In genomic region chr4:185101354-185101890, GRCh38 we compare ENCODE assay signal across 21 cellular contexts.
"Had no signal": no experiment of that assay in that cellular context is flagged by ENCODE, and none has a peak within 500 bp of the region (broad histone marks: within the 10 kb centered on the region; RNA-seq: fewer than 3 reads in every experiment).

No MANE protein-coding gene starts in this region.

- H3K27ac ChIP-seq: cardiac muscle cell, left lung, neural progenitor cell, sigmoid colon, spleen, thoracic aorta, vagina had no signal

- H3K4me2 ChIP-seq: neural progenitor cell had no signal

- H2AFZ ChIP-seq: neural progenitor cell had no signal

- H3K9me3 ChIP-seq: left lung, sigmoid colon, spleen, thoracic aorta, vagina had no signal

- H3K36me3 ChIP-seq: cardiac muscle cell, left lung, neural progenitor cell, sigmoid colon, spleen, thoracic aorta, vagina had no signal

- H3K4me1 ChIP-seq: left lung, neural progenitor cell, sigmoid colon, spleen, vagina had no signal

- H3K4me3 ChIP-seq: cardiac muscle cell, left lung, neural progenitor cell, sigmoid colon, spleen, thoracic aorta, vagina had no signal

- H3K27me3 ChIP-seq: cardiac muscle cell, neural progenitor cell, vagina had no signal

- H3K9ac ChIP-seq: neural progenitor cell had no signal

- ATAC-seq: left lung; naive thymus-derived CD8-positive, alpha-beta T cell; WTC11 had no signal

- DNase-seq: activated CD8-positive, alpha-beta memory T cell treated with anti-CD3 and anti-CD28 coated beads for 24 hours; activated CD8-positive, alpha-beta memory T cell treated with anti-CD3 and anti-CD28 coated beads, Interleukin-2, amount 50 U/mL, for 4 hours; activated naive CD4-positive, alpha-beta T cell treated with Interleukin-2 at 50 U/mL for 16 hours; activated naive CD8-positive, alpha-beta T cell treated with anti-CD3 and anti-CD28 coated beads for 36 hours; activated T-cell treated with anti-CD3 and anti-CD28 coated beads, Interleukin-2, amount 50 U/mL, for 24 hours; effector CD4-positive, alpha-beta T cell; foreskin melanocyte; immature natural killer cell; kidney glomerular epithelial cell; left lung; naive thymus-derived CD8-positive, alpha-beta T cell; sigmoid colon; spleen; stimulated activated CD4-positive, alpha-beta T cell treated with anti-CD3 and anti-CD28 coated beads, Interleukin-4, amount 100 ng/mL, for 24 hours; stimulated activated naive CD4-positive, alpha-beta T cell treated with Interleukin-2 at 50 U/mL for 16 hours; T-helper 9 cell had no signal
